In genomic region chr22:27578937-27579617, GRCh38 we compare ENCODE assay signal across 17 cellular contexts.
DNase-seq lines count a peak whose midpoint lies in the region; ATAC-seq, FAIRE-seq and TF ChIP-seq lines count a peak whose summit lies in the region.
"Had no signal": no experiment of that assay in that cellular context is flagged by ENCODE, and none has a peak within 500 bp of the region (broad histone marks: within the 10 kb centered on the region; RNA-seq: fewer than 3 reads in every experiment).

No MANE protein-coding gene starts in this region.

- H3K9me2 ChIP-seq in PC-3 (replicated peaks; ENCODE audit: low read length) = no peaks in the 10 kb centered on the region

- H3K4me1 ChIP-seq in astrocyte (ENCODE audit: insufficient read depth, low read length) = peaks cover 17% of the 10 kb centered on the region
- peaks cover 0 to 9% (median 0%) of the 10 kb centered on the region in 6 donors for H3K4me1 ChIP-seq in spleen
- H3K4me1 ChIP-seq in PC-3 (ENCODE audit: insufficient read depth, low read length) = peaks cover 2% of the 10 kb centered on the region

- ATAC-seq in PC-3 (no peak), HG03469 (IDR thresholded peaks at IDR 0.05; ENCODE audit: unreplicated experiment) (no peak)
- ATAC-seq: Panc1 had no signal

- H3K27ac Mint-ChIP-seq in astrocyte (ENCODE audit: unreplicated experiment) = no peak overlapping the region
- H3K27ac Mint-ChIP-seq: H9 had no signal

- no peaks in the 10 kb centered on the region for H3K9me3 Mint-ChIP-seq in astrocyte (ENCODE audit: unreplicated experiment)
- H3K9me3 Mint-ChIP-seq: H9 had no signal

- no peak overlapping the region for H3K27ac ChIP-seq in astrocyte (ENCODE audit: low read depth, low read length)
- H3K27ac ChIP-seq in spleen = no peak overlapping the region
- H3K27ac ChIP-seq in PC-3 (ENCODE audit: low read length) = no peak overlapping the region
- H3K27ac ChIP-seq: C4-2B had no signal

- no peaks in the 10 kb centered on the region for H4K20me1 ChIP-seq in astrocyte (ENCODE audit: insufficient read depth, low read length)
- H4K20me1 ChIP-seq in PC-3 (ENCODE audit: low read length) = no peaks in the 10 kb centered on the region

- no peak for FAIRE-seq in astrocyte (lab: Jason Lieb, UNC)

- H3K9me3 ChIP-seq in astrocyte (ENCODE audit: insufficient read depth, low read depth, low read length) = no peaks in the 10 kb centered on the region
- no peaks in the 10 kb centered on the region for H3K9me3 ChIP-seq in spleen
- H3K9me3 ChIP-seq in PC-3 (ENCODE audit: low read length) = no peaks in the 10 kb centered on the region

- peaks cover 13% of the 10 kb centered on the region for H3K4me1 Mint-ChIP-seq in astrocyte (ENCODE audit: low read depth, unreplicated experiment)

- no peaks in the 10 kb centered on the region for H3F3A ChIP-seq in PC-3 (ENCODE audit: low read length, unreplicated experiment)

- H3K27me3 ChIP-seq in astrocyte (ENCODE audit: insufficient read depth, low read length) (no peaks in the 10 kb centered on the region), spleen (replicated peaks in 1 of 7) (peaks cover 0 to 60% (median 6%) of the 10 kb centered on the region in 7 donors), PC-3 (ENCODE audit: low read length) (no peaks in the 10 kb centered on the region)

- 67 to 87% (median 68%) methylated on average over 3 to 6 of the region's 6 CpGs for WGBS in spleen, 5 donors

- no peaks in the 10 kb centered on the region for H3K36me3 Mint-ChIP-seq in astrocyte (ENCODE audit: low read depth, unreplicated experiment)

- TF ChIP-seq POLR2A in spleen (IDR thresholded peaks at IDR 0.05) = no peak

- H2AFZ ChIP-seq in astrocyte (ENCODE audit: low read depth, low read length) = no peak overlapping the region
- H2AFZ ChIP-seq in PC-3 (ENCODE audit: low read length) = no peak overlapping the region

- H3K36me3 ChIP-seq in astrocyte (ENCODE audit: insufficient read depth, low read length) (no peaks in the 10 kb centered on the region), spleen (no peaks in the 10 kb centered on the region), PC-3 (ENCODE audit: low read depth, low read length) (no peaks in the 10 kb centered on the region)

- POLR2A ChIA-PET in PC-3 (lab: Charles Lee; ENCODE audit: unreplicated experiment) = no interaction called here

- H3K4me3 Mint-ChIP-seq in astrocyte (ENCODE audit: unreplicated experiment) = no peak overlapping the region
- H3K4me3 Mint-ChIP-seq: H9 had no signal

- TF ChIP-seq CTCF in astrocyte (IDR thresholded peaks at IDR 0.05; ENCODE audit: insufficient read depth, low read depth, low read length) = no peak
- no peak for TF ChIP-seq CTCF in fibroblast of villous mesenchyme (IDR thresholded peaks at IDR 0.05; ENCODE audit: insufficient read depth, low read depth, low read length)
- TF ChIP-seq CTCF in spleen (IDR thresholded peaks at IDR 0.05 in 8 of 11, conservative IDR thresholded peaks at IDR 0.05 in 3 of 11) = no peak
- TF ChIP-seq CTCF in PC-3 (conservative IDR thresholded peaks at IDR 0.05; ENCODE audit: low read depth, low read length) = no peak

- CTCF ChIA-PET in PC-3 (lab: Charles Lee) = no interaction called here

- H3K4me3 ChIP-seq in astrocyte (ENCODE audit: insufficient read depth, low read depth, low read length) = no peak overlapping the region
- H3K4me3 ChIP-seq in fibroblast of villous mesenchyme (ENCODE audit: low read depth, low read length) = no peak overlapping the region
- H3K4me3 ChIP-seq in spleen = no peak overlapping the region
- no peak overlapping the region for H3K4me3 ChIP-seq in PC-3 (ENCODE audit: low read length)

- H3K79me2 ChIP-seq in astrocyte (ENCODE audit: insufficient read depth, low read length) (no peaks in the 10 kb centered on the region), PC-3 (ENCODE audit: low read length) (no peaks in the 10 kb centered on the region)

- H3K27me3 Mint-ChIP-seq in astrocyte (ENCODE audit: low read depth, unreplicated experiment) = peaks cover 22% of the 10 kb centered on the region

- H3K4me2 ChIP-seq in astrocyte (ENCODE audit: low read length) (no peak overlapping the region), PC-3 (ENCODE audit: low read length) (no peak overlapping the region)

- DNase-seq in GM03348 (ENCODE audit: low spot score) (peak; percentile 70), astrocyte (ENCODE audit: low read depth) (peak; percentile 23), fibroblast of villous mesenchyme (ENCODE audit: low read depth) (peak; percentile 82), spleen (peak; percentile 43), amygdala (lab: John Stamatoyannopoulos, UW) (no peak), PC-3 (no peak)
- DNase-seq: H9, Kasumi-1, NCI-H1105 treated with DMSO at 0.1 percent for 48 hours, NCI-H187, NCI-H2171, NCI-H446 treated with DMSO at 0.1 percent for 48 hours, NCI-H774, SHP77 treated with DMSO at 0.1 percent for 48 hours had no signal

- intact Hi-C loops in spleen (cut with DNase I; ENCODE audit: low total_unique reads) = no loop called here
- intact Hi-C loops in PC-3 (cut with micrococcal nuclease) = no loop called here

- no peak overlapping the region for H3K9ac ChIP-seq in astrocyte (ENCODE audit: low read length)
- H3K9ac ChIP-seq in PC-3 (ENCODE audit: low read length) = no peak overlapping the region

- BruUV-seq in PC-3 (replicated peaks; lab: Mats Ljungman, UMichigan) = no TSS peak

Comparison
In these comparisons a context has a peak if more than half of its experiments do, and no peak if none do; other contexts are left out.
1. DNase-seq: peak in GM03348 (single experiment), astrocyte (single experiment), fibroblast of villous mesenchyme (single experiment) and spleen (single experiment); none in amygdala (0 of 56) and PC-3 (single experiment).